Comparison of ENCODE assay signal across 8 cellular contexts in the genomic region with DNA sequence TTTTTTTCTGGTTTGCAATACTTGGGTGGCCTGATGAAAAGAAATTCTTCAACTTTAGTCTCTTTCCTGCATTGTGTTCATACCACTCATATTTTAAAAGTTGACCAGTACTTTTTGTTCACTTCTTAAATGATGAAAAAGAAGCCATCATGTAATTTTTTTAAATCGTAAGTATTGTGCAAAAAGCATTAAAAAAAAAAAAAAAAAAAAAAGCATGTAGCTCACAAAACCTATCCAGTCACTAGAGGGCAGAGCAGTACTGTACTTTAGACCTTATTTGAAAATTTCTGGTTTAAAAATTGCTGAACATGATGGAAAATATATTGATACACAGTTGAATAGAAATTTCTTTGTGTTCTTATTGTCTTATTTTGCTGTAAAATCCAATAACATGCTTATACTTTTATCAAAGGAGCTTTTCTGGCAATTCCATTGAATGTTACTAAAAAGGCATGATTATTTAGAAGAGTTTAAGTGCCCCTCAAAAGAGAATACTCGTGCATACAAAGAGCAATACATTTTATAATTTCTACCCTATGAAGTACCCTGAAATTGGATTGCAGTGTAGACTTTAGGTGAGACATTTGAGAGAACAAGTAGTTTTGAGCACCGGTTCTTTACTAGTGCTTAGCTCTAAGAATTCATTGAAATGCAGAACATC.
DNase-seq lines count a peak whose midpoint lies in the region; ATAC-seq, FAIRE-seq and TF ChIP-seq lines count a peak whose summit lies in the region.

No MANE protein-coding gene starts in this region.

- H2AFZ ChIP-seq in neural cell (ENCODE audit: low read depth, low read length): no peak overlapping the region

- no peak overlapping the region for H3K4me3 ChIP-seq in bronchial epithelial cell (ENCODE audit: low read depth, low read length)
- H3K4me3 ChIP-seq in neural cell (ENCODE audit: low read length): no peak overlapping the region

- TF ChIP-seq CTCF in bronchial epithelial cell (IDR thresholded peaks at IDR 0.05; ENCODE audit: insufficient read depth, low read length, severe bottlenecking) (peak; percentile 43), neural cell (IDR thresholded peaks at IDR 0.05; ENCODE audit: poor library complexity, severe bottlenecking) (peak; percentile 79)

- H3K36me3 ChIP-seq in bronchial epithelial cell (ENCODE audit: control insufficient read depth, insufficient read depth, low read length): no peaks in the 10 kb centered on the region
- H3K36me3 ChIP-seq in neural cell (ENCODE audit: insufficient read depth, low read length): no peaks in the 10 kb centered on the region

- no peak for TF ChIP-seq EP300 in neural cell (conservative IDR thresholded peaks at IDR 0.05; ENCODE audit: poor library complexity, severe bottlenecking)

- H3F3A ChIP-seq in neural cell (ENCODE audit: insufficient read depth, low read length, poor library complexity, severe bottlenecking): no peaks in the 10 kb centered on the region

- TF ChIP-seq RAD21 in neural cell (conservative IDR thresholded peaks at IDR 0.05): peak; percentile 77

- no peaks in the 10 kb centered on the region for H4K20me1 ChIP-seq in neural cell (ENCODE audit: insufficient read depth)

- H3K9ac ChIP-seq in neural cell (ENCODE audit: low read length): no peak overlapping the region

- no peaks in the 10 kb centered on the region for H3K9me2 ChIP-seq in neural cell (ENCODE audit: insufficient read depth, low read length)

- no peak for ATAC-seq in HG03354 (IDR thresholded peaks at IDR 0.05; ENCODE audit: poor library complexity, severe bottlenecking, unreplicated experiment)
- no peak for ATAC-seq in HG03159 (IDR thresholded peaks at IDR 0.05; ENCODE audit: unreplicated experiment)

- no peaks in the 10 kb centered on the region for H3K79me2 ChIP-seq in neural cell (replicated peaks; ENCODE audit: insufficient read depth, low read length)

- no peak overlapping the region for H3K4me2 ChIP-seq in neural cell (ENCODE audit: low read length)

- DNase-seq in NCI-H2081 (lab: John Stamatoyannopoulos, UW) (peak; percentile 34 to 43), NCI-H2081 treated with DMSO at 0.1 percent for 48 hours (lab: John Stamatoyannopoulos, UW) (no peak), NCI-H2171 treated with DMSO at 0.1 percent for 48 hours (lab: John Stamatoyannopoulos, UW) (peak; percentile 92), bronchial epithelial cell (ENCODE audit: low read depth) (peak; percentile 46), T-helper 1 cell (no peak)

- no peak overlapping the region for H3K27ac ChIP-seq in neural cell (ENCODE audit: low read length)

- H3K9me3 ChIP-seq in neural cell (ENCODE audit: low read length): no peaks in the 10 kb centered on the region

- no peaks in the 10 kb centered on the region for H3K27me3 ChIP-seq in bronchial epithelial cell (ENCODE audit: control insufficient read depth, insufficient read depth, low read length)
- H3K27me3 ChIP-seq in neural cell (ENCODE audit: insufficient read depth, low read depth, low read length): no peaks in the 10 kb centered on the region

- FAIRE-seq in bronchial epithelial cell (lab: Jason Lieb, UNC): no peak

TF ChIP-seq in neural cell, 6 proteins besides CTCF, POLR2A, EP300 and RAD21:
- TF ChIP-seq SMC3 (conservative IDR thresholded peaks at IDR 0.05; ENCODE audit: poor library complexity) (peak; percentile 78), MXI1 (conservative IDR thresholded peaks at IDR 0.05; ENCODE audit: poor library complexity, severe bottlenecking) (no peak)

Comparison
In these comparisons a context has a peak if more than half of its experiments do, and no peak if none do; other contexts are left out.
1. DNase-seq: peak in NCI-H2081 (2 of 2), NCI-H2171 treated with DMSO at 0.1 percent for 48 hours (single experiment) and bronchial epithelial cell (single experiment); none in NCI-H2081 treated with DMSO at 0.1 percent for 48 hours (single experiment) and T-helper 1 cell (0 of 5).